18 cellular contexts compared by ENCODE assay signal in genomic region chr4:159252491-159252890, GRCh38.
A peak's percentile ranks its signal among the peaks of the same experiment; 100 is the strongest.
DNase-seq lines count a peak whose midpoint lies in the region; ATAC-seq and TF ChIP-seq lines count a peak whose summit lies in the region.
"Had no signal": no experiment of that assay in that cellular context is flagged by ENCODE, and none has a peak within 500 bp of the region (broad histone marks: within the 10 kb centered on the region; RNA-seq: fewer than 3 reads in every experiment).

No MANE protein-coding gene starts in this region.

- TF ChIP-seq CTCF in vagina (IDR thresholded peaks at IDR 0.05), result no peak

- peak overlapping the region; percentile 72 for H3K27ac ChIP-seq in SJSA1
- H3K27ac ChIP-seq in vagina, result no peak overlapping the region
- H3K27ac ChIP-seq: brain microvascular endothelial cell, uterus had no signal

- H3K36me3 ChIP-seq in SJSA1 (peaks cover 57% of the 10 kb centered on the region), vagina (no peaks in the 10 kb centered on the region)
- H3K36me3 ChIP-seq: uterus had no signal

- no peak for TF ChIP-seq POLR2A in vagina (IDR thresholded peaks at IDR 0.05)

- no peaks in the 10 kb centered on the region for H3K27me3 ChIP-seq in SJSA1 (replicated peaks)
- H3K27me3 ChIP-seq in vagina, result no peaks in the 10 kb centered on the region
- H3K27me3 ChIP-seq: brain microvascular endothelial cell, sigmoid colon, uterus had no signal

- H3K9me3 ChIP-seq in SJSA1 (replicated peaks) (no peaks in the 10 kb centered on the region), vagina (no peaks in the 10 kb centered on the region)
- H3K9me3 ChIP-seq: sigmoid colon, uterus had no signal

- DNase-seq in SJSA1 (ENCODE audit: low read depth in 1 of 2, low spot score in 2 of 2), result peak in 1 of 2 experiments; percentile 55
- peak; percentile 30 for DNase-seq in dermis blood vessel endothelial cell
- DNase-seq in left ventricle myocardium superior, result no peak
- no peak for DNase-seq in sciatic nerve (ENCODE audit: low spot score)
- no peak for DNase-seq in vagina (ENCODE audit: extremely low spot score in 2 of 2)
- DNase-seq: activated CD4-positive, alpha-beta T cell treated with anti-CD3 and anti-CD28 coated beads, Interleukin-2, amount 50 U/mL, for 1 hour; brain microvascular endothelial cell; NCI-H1930; NCI-H446; occipital lobe; sigmoid colon; stimulated activated CD4-positive, alpha-beta T cell treated with anti-CD3 and anti-CD28 coated beads, Interleukin-2, amount 100 ng/mL, for 24 hours; SW 1271; uterus had no signal

- H3K4me1 ChIP-seq in SJSA1 (replicated peaks), result peaks cover 32% of the 10 kb centered on the region
- peaks cover 8% of the 10 kb centered on the region for H3K4me1 ChIP-seq in vagina

- intact Hi-C loops in left ventricle myocardium superior (cut with micrococcal nuclease) (no loop called here), sciatic nerve (cut with DNase I) (no loop called here), vagina (cut with DNase I) (no loop called here)

- H3K4me3 ChIP-seq in SJSA1 (no peak overlapping the region), vagina (no peak overlapping the region)
- H3K4me3 ChIP-seq: sigmoid colon, uterus had no signal

- ATAC-seq in left ventricle myocardium superior (peak; percentile 58), sciatic nerve (peak; percentile 52), GM19455 (IDR thresholded peaks at IDR 0.05; ENCODE audit: unreplicated experiment) (no peak), GM19397 (IDR thresholded peaks at IDR 0.05; ENCODE audit: unreplicated experiment) (no peak), GM21737 (IDR thresholded peaks at IDR 0.05; ENCODE audit: unreplicated experiment) (no peak)
- ATAC-seq: HCT116 had no signal

Comparison
In these comparisons a context has a peak if more than half of its experiments do, and no peak if none do; other contexts are left out.
1. ATAC-seq: peak in left ventricle myocardium superior (single experiment) and sciatic nerve (single experiment); none in GM19455 (single experiment), GM19397 (single experiment) and GM21737 (single experiment).